1 cellular context compared by ENCODE assay signal in the genomic region with DNA sequence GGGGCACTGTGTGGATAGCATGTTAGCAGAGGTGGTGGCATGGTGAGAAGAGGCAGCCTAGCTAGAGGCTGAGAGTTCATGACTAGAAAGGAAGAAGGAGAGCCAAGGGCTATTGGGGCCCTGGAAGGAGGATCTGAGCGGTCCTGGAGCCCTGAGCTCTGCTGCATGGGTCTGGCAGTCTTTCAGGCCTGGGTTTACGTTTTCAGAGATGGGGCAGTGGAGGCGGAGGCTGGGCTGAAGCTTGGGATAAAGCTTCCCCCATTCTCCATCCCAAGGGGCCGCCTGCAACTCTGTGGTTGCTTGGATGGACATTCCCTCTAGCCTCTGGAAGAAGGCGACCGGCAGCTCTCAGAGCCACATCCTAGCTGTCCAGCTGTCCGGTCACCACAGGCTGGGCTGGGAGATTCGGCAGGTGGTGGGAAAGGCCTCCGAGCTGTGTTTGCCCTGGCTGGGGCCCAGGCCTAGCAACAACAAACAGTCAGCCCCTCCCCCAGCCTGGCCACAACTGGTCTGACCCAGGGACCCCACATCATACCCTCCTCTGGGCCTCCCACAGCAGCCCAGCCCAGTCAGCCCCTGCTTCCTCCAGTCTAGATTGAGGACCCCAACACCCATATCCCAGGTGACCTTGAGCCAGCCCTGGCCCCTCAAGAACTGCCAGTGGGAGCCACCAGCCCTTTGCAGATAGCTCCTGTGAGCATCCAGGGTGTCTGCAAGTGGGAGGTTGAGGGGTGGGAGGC.
A peak's percentile ranks its signal among the peaks of the same experiment; 100 is the strongest.
TF ChIP-seq lines count a peak whose summit lies in the region.

No MANE protein-coding gene starts in this region.

TF ChIP-seq in HepG2, 621 proteins besides CTCF, POLR2A, EP300 and RAD21 (continued from another document and continues in another):
- TF ChIP-seq, protein P1, sequence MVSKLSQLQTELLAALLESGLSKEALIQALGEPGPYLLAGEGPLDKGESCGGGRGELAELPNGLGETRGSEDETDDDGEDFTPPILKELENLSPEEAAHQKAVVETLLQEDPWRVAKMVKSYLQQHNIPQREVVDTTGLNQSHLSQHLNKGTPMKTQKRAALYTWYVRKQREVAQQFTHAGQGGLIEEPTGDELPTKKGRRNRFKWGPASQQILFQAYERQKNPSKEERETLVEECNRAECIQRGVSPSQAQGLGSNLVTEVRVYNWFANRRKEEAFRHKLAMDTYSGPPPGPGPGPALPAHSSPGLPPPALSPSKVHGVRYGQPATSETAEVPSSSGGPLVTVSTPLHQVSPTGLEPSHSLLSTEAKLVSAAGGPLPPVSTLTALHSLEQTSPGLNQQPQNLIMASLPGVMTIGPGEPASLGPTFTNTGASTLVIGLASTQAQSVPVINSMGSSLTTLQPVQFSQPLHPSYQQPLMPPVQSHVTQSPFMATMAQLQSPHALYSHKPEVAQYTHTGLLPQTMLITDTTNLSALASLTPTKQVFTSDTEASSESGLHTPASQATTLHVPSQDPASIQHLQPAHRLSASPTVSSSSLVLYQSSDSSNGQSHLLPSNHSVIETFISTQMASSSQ (IDR thresholded peaks at IDR 0.05; ENCODE audit: low read depth) = no peak
- TF ChIP-seq, protein P1 (CRISPR knock-in tag; IDR thresholded peaks at IDR 0.05; ENCODE audit: borderline replicate concordance) = peak; percentile 55; the same call in 1 of the 2 replicates
- TF ChIP-seq ZNF205 (CRISPR knock-in tag; IDR thresholded peaks at IDR 0.05) (0 out of 2 replicates have a peak, but pooled peaks have one; percentile 23), PHF21A (CRISPR knock-in tag; IDR thresholded peaks at IDR 0.05) (peak; percentile 91), LCORL (IDR thresholded peaks at IDR 0.05) (no peak), LCORL (CRISPR knock-in tag; IDR thresholded peaks at IDR 0.05) (peak; percentile 98), KAT7 (CRISPR knock-in tag; IDR thresholded peaks at IDR 0.05; ENCODE audit: borderline replicate concordance) (0 out of 2 replicates have a peak, but pooled peaks have one; percentile 27), ZEB1 (IDR thresholded peaks at IDR 0.05; ENCODE audit: insufficient replicate concordance, low read depth) (no peak), MED13 (CRISPR knock-in tag; IDR thresholded peaks at IDR 0.05) (no peak), JARID2 (CRISPR knock-in tag; IDR thresholded peaks at IDR 0.05; ENCODE audit: insufficient replicate concordance) (no peak), ZSCAN31 (CRISPR knock-in tag; IDR thresholded peaks at IDR 0.05; ENCODE audit: low read depth) (peak; percentile 85; the same call in 1 of the 2 replicates), ZNF768 (CRISPR knock-in tag; IDR thresholded peaks at IDR 0.05) (peak; percentile 38; the same call in 1 of the 2 replicates), ZNF816 (CRISPR knock-in tag; IDR thresholded peaks at IDR 0.05; ENCODE audit: borderline replicate concordance) (no peak; the same call in 1 of the 2 replicates), TAF15 (IDR thresholded peaks at IDR 0.05; ENCODE audit: low read depth, low read length, poor library complexity, severe bottlenecking) (no peak), ISX (CRISPR knock-in tag; conservative IDR thresholded peaks at IDR 0.05) (no peak), ZNF878 (CRISPR knock-in tag; IDR thresholded peaks at IDR 0.05) (peak; percentile 74; the same call in 1 of the 2 replicates), ZNF629 (CRISPR knock-in tag; conservative IDR thresholded peaks at IDR 0.05) (no peak), ZNF572 (CRISPR knock-in tag; IDR thresholded peaks at IDR 0.05) (peak; percentile 39; the same call in 1 of the 2 replicates), TOE1 (CRISPR knock-in tag; IDR thresholded peaks at IDR 0.05) (peak; percentile 64; the same call in 1 of the 2 replicates), ZNF343 (CRISPR knock-in tag; IDR thresholded peaks at IDR 0.05) (peak; percentile 63; the same call in 1 of the 2 replicates), ESRRA (CRISPR knock-in tag; IDR thresholded peaks at IDR 0.05; ENCODE audit: low read depth) (peak; percentile 77), ZNF329 (CRISPR knock-in tag; IDR thresholded peaks at IDR 0.05; ENCODE audit: low read depth) (peak; percentile 77; the same call in 1 of the 2 replicates), ZNF772 (CRISPR knock-in tag; IDR thresholded peaks at IDR 0.05) (0 out of 2 replicates have a peak, but pooled peaks have one; percentile 49), HMG20B (CRISPR knock-in tag; conservative IDR thresholded peaks at IDR 0.05) (0 out of 2 replicates have a peak, but pooled peaks have one; percentile 34), RFXAP (CRISPR knock-in tag; IDR thresholded peaks at IDR 0.05; ENCODE audit: borderline replicate concordance) (peak; percentile 95), FLYWCH1 (CRISPR knock-in tag; IDR thresholded peaks at IDR 0.05) (no peak), GLI4 (CRISPR knock-in tag; IDR thresholded peaks at IDR 0.05; ENCODE audit: borderline replicate concordance) (peak; percentile 87; the same call in 1 of the 2 replicates), PITX1 (CRISPR knock-in tag; IDR thresholded peaks at IDR 0.05) (peak; percentile 73), KLF13 (CRISPR knock-in tag; IDR thresholded peaks at IDR 0.05) (no peak), POLR2G (IDR thresholded peaks at IDR 0.05; ENCODE audit: low read depth, low read length) (peak; percentile 84), KLF11 (CRISPR knock-in tag; IDR thresholded peaks at IDR 0.05) (peak; percentile 73; the same call in 1 of the 2 replicates), TEAD3 (CRISPR knock-in tag; optimal IDR thresholded peaks at IDR 0.05; ENCODE audit: borderline replicate concordance) (peak; percentile 22), RCOR2 (CRISPR knock-in tag; IDR thresholded peaks at IDR 0.05) (no peak), ZZZ3 (CRISPR knock-in tag; IDR thresholded peaks at IDR 0.05; ENCODE audit: borderline replicate concordance) (no peak), ATM (IDR thresholded peaks at IDR 0.05; ENCODE audit: borderline replicate concordance) (no peak), MEIS2 (CRISPR knock-in tag; IDR thresholded peaks at IDR 0.05) (peak; percentile 87)
- TF ChIP-seq, protein P2, sequence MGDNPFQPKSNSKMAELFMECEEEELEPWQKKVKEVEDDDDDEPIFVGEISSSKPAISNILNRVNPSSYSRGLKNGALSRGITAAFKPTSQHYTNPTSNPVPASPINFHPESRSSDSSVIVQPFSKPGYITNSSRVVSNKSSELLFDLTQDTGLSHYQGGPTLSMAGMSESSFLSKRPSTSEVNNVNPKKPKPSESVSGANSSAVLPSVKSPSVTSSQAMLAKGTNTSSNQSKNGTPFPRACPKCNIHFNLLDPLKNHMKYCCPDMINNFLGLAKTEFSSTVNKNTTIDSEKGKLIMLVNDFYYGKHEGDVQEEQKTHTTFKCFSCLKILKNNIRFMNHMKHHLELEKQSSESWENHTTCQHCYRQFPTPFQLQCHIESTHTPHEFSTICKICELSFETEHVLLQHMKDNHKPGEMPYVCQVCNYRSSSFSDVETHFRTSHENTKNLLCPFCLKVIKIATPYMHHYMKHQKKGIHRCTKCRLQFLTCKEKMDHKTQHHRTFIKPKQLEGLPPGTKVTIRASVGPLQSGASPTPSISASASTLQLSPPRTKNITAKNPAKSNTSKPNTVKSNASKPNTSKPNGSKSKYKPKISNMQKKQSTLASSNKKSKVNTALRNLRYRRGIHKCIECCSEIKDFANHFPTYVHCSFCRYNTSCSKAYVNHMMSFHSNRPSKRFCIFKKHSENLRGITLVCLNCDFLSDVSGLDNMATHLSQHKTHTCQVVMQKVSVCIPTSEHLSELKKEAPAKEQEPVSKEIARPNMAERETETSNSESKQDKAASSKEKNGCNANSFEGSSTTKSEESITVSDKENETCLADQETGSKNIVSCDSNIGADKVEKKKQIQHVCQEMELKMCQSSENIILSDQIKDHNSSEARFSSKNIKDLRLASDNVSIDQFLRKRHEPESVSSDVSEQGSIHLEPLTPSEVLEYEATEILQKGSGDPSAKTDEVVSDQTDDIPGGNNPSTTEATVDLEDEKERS (CRISPR knock-in tag; IDR thresholded peaks at IDR 0.05) = 0 out of 2 replicates have a peak, but pooled peaks have one; percentile 26
- TF ChIP-seq, protein P3, sequence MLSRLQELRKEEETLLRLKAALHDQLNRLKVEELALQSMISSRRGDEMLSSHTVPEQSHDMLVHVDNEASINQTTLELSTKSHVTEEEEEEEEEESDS (CRISPR knock-in tag; IDR thresholded peaks at IDR 0.05; ENCODE audit: borderline replicate concordance) = no peak
- TF ChIP-seq, protein P4, sequence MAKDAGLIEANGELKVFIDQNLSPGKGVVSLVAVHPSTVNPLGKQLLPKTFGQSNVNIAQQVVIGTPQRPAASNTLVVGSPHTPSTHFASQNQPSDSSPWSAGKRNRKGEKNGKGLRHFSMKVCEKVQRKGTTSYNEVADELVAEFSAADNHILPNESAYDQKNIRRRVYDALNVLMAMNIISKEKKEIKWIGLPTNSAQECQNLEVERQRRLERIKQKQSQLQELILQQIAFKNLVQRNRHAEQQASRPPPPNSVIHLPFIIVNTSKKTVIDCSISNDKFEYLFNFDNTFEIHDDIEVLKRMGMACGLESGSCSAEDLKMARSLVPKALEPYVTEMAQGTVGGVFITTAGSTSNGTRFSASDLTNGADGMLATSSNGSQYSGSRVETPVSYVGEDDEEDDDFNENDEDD (CRISPR knock-in tag; IDR thresholded peaks at IDR 0.05; ENCODE audit: borderline replicate concordance) = peak; percentile 41; the same call in 1 of the 2 replicates
- TF ChIP-seq, protein P5, sequence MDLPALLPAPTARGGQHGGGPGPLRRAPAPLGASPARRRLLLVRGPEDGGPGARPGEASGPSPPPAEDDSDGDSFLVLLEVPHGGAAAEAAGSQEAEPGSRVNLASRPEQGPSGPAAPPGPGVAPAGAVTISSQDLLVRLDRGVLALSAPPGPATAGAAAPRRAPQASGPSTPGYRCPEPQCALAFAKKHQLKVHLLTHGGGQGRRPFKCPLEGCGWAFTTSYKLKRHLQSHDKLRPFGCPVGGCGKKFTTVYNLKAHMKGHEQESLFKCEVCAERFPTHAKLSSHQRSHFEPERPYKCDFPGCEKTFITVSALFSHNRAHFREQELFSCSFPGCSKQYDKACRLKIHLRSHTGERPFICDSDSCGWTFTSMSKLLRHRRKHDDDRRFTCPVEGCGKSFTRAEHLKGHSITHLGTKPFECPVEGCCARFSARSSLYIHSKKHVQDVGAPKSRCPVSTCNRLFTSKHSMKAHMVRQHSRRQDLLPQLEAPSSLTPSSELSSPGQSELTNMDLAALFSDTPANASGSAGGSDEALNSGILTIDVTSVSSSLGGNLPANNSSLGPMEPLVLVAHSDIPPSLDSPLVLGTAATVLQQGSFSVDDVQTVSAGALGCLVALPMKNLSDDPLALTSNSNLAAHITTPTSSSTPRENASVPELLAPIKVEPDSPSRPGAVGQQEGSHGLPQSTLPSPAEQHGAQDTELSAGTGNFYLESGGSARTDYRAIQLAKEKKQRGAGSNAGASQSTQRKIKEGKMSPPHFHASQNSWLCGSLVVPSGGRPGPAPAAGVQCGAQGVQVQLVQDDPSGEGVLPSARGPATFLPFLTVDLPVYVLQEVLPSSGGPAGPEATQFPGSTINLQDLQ (CRISPR knock-in tag; IDR thresholded peaks at IDR 0.05) = 0 out of 2 replicates have a peak, but pooled peaks have one; percentile 66
- TF ChIP-seq, protein P6, sequence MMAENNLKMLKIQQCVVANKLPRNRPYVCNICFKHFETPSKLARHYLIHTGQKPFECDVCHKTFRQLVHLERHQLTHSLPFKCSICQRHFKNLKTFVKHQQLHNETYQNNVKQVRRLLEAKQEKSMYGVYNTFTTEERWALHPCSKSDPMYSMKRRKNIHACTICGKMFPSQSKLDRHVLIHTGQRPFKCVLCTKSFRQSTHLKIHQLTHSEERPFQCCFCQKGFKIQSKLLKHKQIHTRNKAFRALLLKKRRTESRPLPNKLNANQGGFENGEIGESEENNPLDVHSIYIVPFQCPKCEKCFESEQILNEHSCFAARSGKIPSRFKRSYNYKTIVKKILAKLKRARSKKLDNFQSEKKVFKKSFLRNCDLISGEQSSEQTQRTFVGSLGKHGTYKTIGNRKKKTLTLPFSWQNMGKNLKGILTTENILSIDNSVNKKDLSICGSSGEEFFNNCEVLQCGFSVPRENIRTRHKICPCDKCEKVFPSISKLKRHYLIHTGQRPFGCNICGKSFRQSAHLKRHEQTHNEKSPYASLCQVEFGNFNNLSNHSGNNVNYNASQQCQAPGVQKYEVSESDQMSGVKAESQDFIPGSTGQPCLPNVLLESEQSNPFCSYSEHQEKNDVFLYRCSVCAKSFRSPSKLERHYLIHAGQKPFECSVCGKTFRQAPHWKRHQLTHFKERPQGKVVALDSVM (CRISPR knock-in tag; IDR thresholded peaks at IDR 0.05) = no peak; the same call in 1 of the 2 replicates
